21 cellular contexts compared by ENCODE assay signal in the genomic region with DNA sequence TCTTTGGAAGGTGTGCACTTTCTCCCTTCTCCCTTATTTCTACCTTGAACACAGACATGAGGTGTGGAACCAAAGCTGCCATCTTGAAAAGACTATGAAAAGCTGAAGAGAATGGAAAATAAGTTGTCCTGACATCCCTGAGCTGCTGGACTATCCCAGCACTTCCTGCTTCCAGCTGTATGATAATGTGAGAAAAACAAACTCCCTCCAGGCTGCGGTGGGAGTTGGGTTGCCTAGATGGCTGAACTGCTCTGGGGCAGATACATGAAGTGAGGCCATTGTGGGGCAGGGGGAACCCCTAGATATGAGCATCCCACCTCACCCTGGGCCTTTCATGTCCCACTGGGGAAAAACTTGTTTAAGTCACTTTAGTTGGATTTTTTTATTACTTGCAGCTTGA.
DNase-seq lines count a peak whose midpoint lies in the region; FAIRE-seq and TF ChIP-seq lines count a peak whose summit lies in the region.
"Had no signal": no experiment of that assay in that cellular context is flagged by ENCODE, and none has a peak within 500 bp of the region (broad histone marks: within the 10 kb centered on the region; RNA-seq: fewer than 3 reads in every experiment).

No MANE protein-coding gene starts in this region.

- no peaks in the 10 kb centered on the region for H3K9me3 ChIP-seq in kidney (ENCODE audit: control insufficient read depth in 1 of 2, low read length in 2 of 2)
- H3K9me3 ChIP-seq: A549, BLaER1 had no signal

- no peaks in the 10 kb centered on the region for H3K36me3 Mint-ChIP-seq in osteocyte (ENCODE audit: unreplicated experiment)
- H3K36me3 Mint-ChIP-seq: CD8-positive, alpha-beta T cell had no signal

- H3K9me3 Mint-ChIP-seq in osteocyte (ENCODE audit: unreplicated experiment): peaks cover 3% of the 10 kb centered on the region
- H3K9me3 Mint-ChIP-seq: CD8-positive, alpha-beta T cell; HFFc6 had no signal

- H3K4me1 Mint-ChIP-seq in osteocyte (ENCODE audit: unreplicated experiment): peaks cover 21% of the 10 kb centered on the region

- H3K79me2 ChIP-seq in ACC112 (ENCODE audit: control insufficient read depth, insufficient read depth, low read length, unreplicated experiment): no peaks in the 10 kb centered on the region

- H3K27me3 ChIP-seq in ACC112 (ENCODE audit: insufficient read depth, low read length): no peaks in the 10 kb centered on the region
- H3K27me3 ChIP-seq: BLaER1 had no signal

- FAIRE-seq in kidney (lab: Jason Lieb, UNC): no peak
- FAIRE-seq: A549, GM12892, GM18507, HTR-8/SVneo had no signal

- intact Hi-C loops in kidney (cut with DNase I): no loop called here

- TF ChIP-seq CTCF in osteocyte (IDR thresholded peaks at IDR 0.05) (no peak), kidney (IDR thresholded peaks at IDR 0.05; ENCODE audit: borderline replicate concordance, extremely low read depth, insufficient read depth) (no peak)

- H3K27ac ChIP-seq in ACC112 (ENCODE audit: low read depth, low read length) (0 out of 2 replicates have a peak overlapping the region, but pooled peaks have one; percentile 17), kidney (ENCODE audit: low read depth in 2 of 2, low read length in 2 of 2) (no peak overlapping the region)
- H3K27ac ChIP-seq: 22Rv1, A549, BLaER1 had no signal

- no peak overlapping the region for H3K4me3 ChIP-seq in ACC112 (ENCODE audit: low read depth, low read length)
- H3K4me3 ChIP-seq in kidney (ENCODE audit: low read length in 2 of 2): no peak overlapping the region
- H3K4me3 ChIP-seq: A549, BLaER1 had no signal

- H3K36me3 ChIP-seq in ACC112 (ENCODE audit: insufficient read depth, low read length) (no peaks in the 10 kb centered on the region), kidney (ENCODE audit: control insufficient read depth in 1 of 2, insufficient read depth in 2 of 2, low read length in 2 of 2) (no peaks in the 10 kb centered on the region)
- H3K36me3 ChIP-seq: BLaER1 had no signal

- no peaks in the 10 kb centered on the region for H3K27me3 Mint-ChIP-seq in osteocyte (ENCODE audit: unreplicated experiment)

- peak overlapping the region; percentile 3 for H2AFZ ChIP-seq in ACC112 (ENCODE audit: low read length, unreplicated experiment)

- H3K27ac Mint-ChIP-seq in osteocyte (ENCODE audit: unreplicated experiment): no peak overlapping the region
- H3K27ac Mint-ChIP-seq: CD8-positive, alpha-beta T cell; HFFc6 had no signal

- H3K4me1 ChIP-seq in ACC112 (ENCODE audit: control insufficient read depth, insufficient read depth, low read length, unreplicated experiment) (peaks cover 29% of the 10 kb centered on the region), kidney (ENCODE audit: control insufficient read depth in 1 of 2, insufficient read depth in 1 of 2, low read depth in 1 of 2, low read length in 2 of 2) (no peaks in the 10 kb centered on the region)
- H3K4me1 ChIP-seq: A549 had no signal

- H3K9ac ChIP-seq in kidney (ENCODE audit: low read length in 2 of 2): no peak overlapping the region
- H3K9ac ChIP-seq: BLaER1 had no signal

- H3K4me3 Mint-ChIP-seq in osteocyte (ENCODE audit: unreplicated experiment): no peak overlapping the region
- H3K4me3 Mint-ChIP-seq: CD8-positive, alpha-beta T cell; HFFc6 had no signal

- DNase-seq in DMS53 (lab: John Stamatoyannopoulos, UW) (peak; percentile 41), DMS53 treated with DMSO at 0.1 percent for 48 hours (lab: John Stamatoyannopoulos, UW; ENCODE audit: unreplicated experiment) (no peak), SHP77 treated with DMSO at 0.1 percent for 48 hours (lab: John Stamatoyannopoulos, UW) (peak; percentile 11), osteocyte (ENCODE audit: extremely low spot score, unreplicated experiment) (peak; percentile 46), C1 segment of cervical spinal cord (lab: John Stamatoyannopoulos, UW) (no peak), kidney (no peak)
- DNase-seq: CD8-positive, alpha-beta T cell; DMS 273 treated with DMSO at 0.1 percent for 48 hours; DMS79; GDM1; GOT3; H7; HFFc6; IMR-90 had no signal

Comparison
In these comparisons a context has a peak if more than half of its experiments do, and no peak if none do; other contexts are left out.
1. DNase-seq: peak in DMS53 (single experiment), SHP77 treated with DMSO at 0.1 percent for 48 hours (single experiment) and osteocyte (single experiment); none in DMS53 treated with DMSO at 0.1 percent for 48 hours (single experiment), C1 segment of cervical spinal cord (0 of 14) and kidney (single experiment).